ENCODE assay signal across 19 cellular contexts in the genomic region with DNA sequence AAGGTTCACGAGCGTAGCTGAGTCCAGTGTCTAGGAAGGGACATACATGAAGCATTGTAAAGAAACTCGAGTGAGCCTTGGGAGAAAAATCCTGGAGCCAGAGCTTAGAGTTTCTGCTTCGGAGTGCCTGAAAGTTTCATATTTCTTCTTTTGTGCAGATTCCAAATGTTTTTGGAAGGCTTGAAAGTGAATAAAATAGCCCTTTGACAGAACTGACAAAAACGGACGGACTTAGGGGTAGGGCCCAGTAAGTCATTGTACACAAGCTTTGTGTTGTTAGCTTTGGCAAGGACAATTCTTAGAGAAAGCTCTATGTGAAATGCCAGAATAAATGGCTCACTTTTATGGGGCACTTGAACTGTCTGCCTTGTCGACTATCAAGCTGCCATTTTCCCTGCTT. TPM values are rescaled to one million over a fixed set of nuclear protein-coding genes. Genes with fewer than 3 reads are reported as not detected.
DNase-seq lines count a peak whose midpoint lies in the region; ATAC-seq and TF ChIP-seq lines count a peak whose summit lies in the region.
"Had no signal": no experiment of that assay in that cellular context is flagged by ENCODE, and none has a peak within 500 bp of the region (broad histone marks: within the 10 kb centered on the region; RNA-seq: fewer than 3 reads in every experiment).

No MANE protein-coding gene starts in this region.

- H3K36me3 ChIP-seq in HEK293 (ENCODE audit: control insufficient read depth in 2 of 2, insufficient read depth in 1 of 2, low read length in 2 of 2) (peaks cover 0 to 3% of the 10 kb centered on the region in 2 experiments; a peak in 1 of 3 replicates), left lung (peaks cover 0 to 9% of the 10 kb centered on the region in 2 donors), skeletal muscle satellite cell (ENCODE audit: insufficient read depth, low read length) (no peaks in the 10 kb centered on the region)
- H3K36me3 ChIP-seq: gastroesophageal sphincter, uterus had no signal

- H3K9ac ChIP-seq in skeletal muscle satellite cell (ENCODE audit: low read depth, low read length) = peak overlapping the region; percentile 55

- H3K27me3 ChIP-seq in left lung (no peaks in the 10 kb centered on the region), skeletal muscle satellite cell (ENCODE audit: control insufficient read depth, insufficient read depth, low read length) (no peaks in the 10 kb centered on the region)
- H3K27me3 ChIP-seq: BLaER1 treated with 17β-estradiol and CSF1 and Interleukin-3, amounts not matched to agents 10 nM and 100 nM; gastroesophageal sphincter; uterus had no signal

- CTCF ChIA-PET in HEK293 (lab: Yijun Ruan, JAX) = interaction anchor here (1.1 kb wide), 2 partner anchors 13 to 224 kb away, joined by 3 read pairs; no protein-coding TSS in a partner anchor

- intact Hi-C loops in left lung (cut with DNase I) = no loop called here

- TF ChIP-seq CTCF in HEK293 (tag by site-specific recombination; IDR thresholded peaks at IDR 0.05) = no peak
- TF ChIP-seq CTCF in left lung (IDR thresholded peaks at IDR 0.05) = no peak

- peak overlapping the region; percentile 72 for H3K4me2 ChIP-seq in skeletal muscle satellite cell (ENCODE audit: low read length)

- DNase-seq in astrocyte of the hippocampus (ENCODE audit: low read depth, low spot score) (peak; percentile 40), left lung (no peak), AG20443 (ENCODE audit: low spot score) (no peak), mesenteric fat pad (ENCODE audit: low spot score) (no peak), NCI-H1048 (lab: John Stamatoyannopoulos, UW) (no peak)
- no peak for DNase-seq in activated naive CD4-positive, alpha-beta T cell (lab: John Stamatoyannopoulos, UW)
- DNase-seq: activated CD4-positive, alpha-beta T cell treated with anti-CD3 and anti-CD28 coated beads, Interleukin-2, amount 10 ng/mL, durations not matched to agents 7 days and 5 days; activated T-cell treated with anti-CD3 and anti-CD28 coated beads, Interleukin-2, amount 50 U/mL, for 48 hours; amniotic stem cell; effector CD4-positive, alpha-beta T cell; NCI-H345; T-helper 1 cell had no signal

- POLR2A ChIA-PET in HEK293 (lab: Yijun Ruan, JAX) = interaction anchor here (0.6 kb wide), 2 partner anchors 28 to 48 kb away, joined by 3 read pairs; no protein-coding TSS in a partner anchor

- H3K27ac ChIP-seq in HEK293 (ENCODE audit: extremely low read depth, low read depth, low read length) = no peak overlapping the region
- peak overlapping the region; percentile 74 to 82 for H3K27ac ChIP-seq in left lung
- H3K27ac ChIP-seq: BLaER1 treated with 17β-estradiol and CSF1 and Interleukin-3, amounts not matched to agents 10 nM and 100 nM had no signal

- peaks cover 24% of the 10 kb centered on the region for H3K4me1 ChIP-seq in HEK293 (ENCODE audit: control insufficient read depth, insufficient read depth, low read length)
- H3K4me1 ChIP-seq in left lung = peaks cover 20 to 30% of the 10 kb centered on the region in 2 donors
- H3K4me1 ChIP-seq in skeletal muscle satellite cell (ENCODE audit: control insufficient read depth, insufficient read depth, low read length) = peaks cover 42% of the 10 kb centered on the region

- H3K4me3 ChIP-seq in HEK293 (ENCODE audit: low read depth, low read length) (no peak overlapping the region), left lung (no peak overlapping the region), skeletal muscle satellite cell (ENCODE audit: low read length) (no peak overlapping the region)
- H3K4me3 ChIP-seq: BLaER1 treated with 17β-estradiol and CSF1 and Interleukin-3, amounts not matched to agents 10 nM and 100 nM; gastroesophageal sphincter; GM12878; uterus had no signal

- H3K9me3 ChIP-seq in HEK293 (ENCODE audit: control insufficient read depth, insufficient read depth, low read depth, low read length) = no peaks in the 10 kb centered on the region
- H3K9me3 ChIP-seq in left lung = no peaks in the 10 kb centered on the region
- no peaks in the 10 kb centered on the region for H3K9me3 ChIP-seq in skeletal muscle satellite cell (replicated peaks; ENCODE audit: low read length)
- H3K9me3 ChIP-seq: gastroesophageal sphincter, uterus had no signal

- ATAC-seq in left lung = peak; percentile 8
- ATAC-seq: GM12878 had no signal

TF ChIP-seq in HEK293, 187 proteins besides CTCF, POLR2A, EP300 and RAD21:
- TF ChIP-seq, protein P1, sequence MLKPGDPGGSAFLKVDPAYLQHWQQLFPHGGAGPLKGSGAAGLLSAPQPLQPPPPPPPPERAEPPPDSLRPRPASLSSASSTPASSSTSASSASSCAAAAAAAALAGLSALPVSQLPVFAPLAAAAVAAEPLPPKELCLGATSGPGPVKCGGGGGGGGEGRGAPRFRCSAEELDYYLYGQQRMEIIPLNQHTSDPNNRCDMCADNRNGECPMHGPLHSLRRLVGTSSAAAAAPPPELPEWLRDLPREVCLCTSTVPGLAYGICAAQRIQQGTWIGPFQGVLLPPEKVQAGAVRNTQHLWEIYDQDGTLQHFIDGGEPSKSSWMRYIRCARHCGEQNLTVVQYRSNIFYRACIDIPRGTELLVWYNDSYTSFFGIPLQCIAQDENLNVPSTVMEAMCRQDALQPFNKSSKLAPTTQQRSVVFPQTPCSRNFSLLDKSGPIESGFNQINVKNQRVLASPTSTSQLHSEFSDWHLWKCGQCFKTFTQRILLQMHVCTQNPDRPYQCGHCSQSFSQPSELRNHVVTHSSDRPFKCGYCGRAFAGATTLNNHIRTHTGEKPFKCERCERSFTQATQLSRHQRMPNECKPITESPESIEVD (tag by site-specific recombination; IDR thresholded peaks at IDR 0.05) = no peak
- TF ChIP-seq ZNF560 (tag by site-specific recombination; IDR thresholded peaks at IDR 0.05; ENCODE audit: borderline replicate concordance) (no peak), ZNF670 (tag by site-specific recombination; IDR thresholded peaks at IDR 0.05; ENCODE audit: low read depth) (no peak), FEZF1 (tag by site-specific recombination; IDR thresholded peaks at IDR 0.05) (peak; percentile 57; the same call in 1 of the 2 replicates), KLF10 (tag by site-specific recombination; IDR thresholded peaks at IDR 0.05) (no peak)
- TF ChIP-seq, protein P2, sequence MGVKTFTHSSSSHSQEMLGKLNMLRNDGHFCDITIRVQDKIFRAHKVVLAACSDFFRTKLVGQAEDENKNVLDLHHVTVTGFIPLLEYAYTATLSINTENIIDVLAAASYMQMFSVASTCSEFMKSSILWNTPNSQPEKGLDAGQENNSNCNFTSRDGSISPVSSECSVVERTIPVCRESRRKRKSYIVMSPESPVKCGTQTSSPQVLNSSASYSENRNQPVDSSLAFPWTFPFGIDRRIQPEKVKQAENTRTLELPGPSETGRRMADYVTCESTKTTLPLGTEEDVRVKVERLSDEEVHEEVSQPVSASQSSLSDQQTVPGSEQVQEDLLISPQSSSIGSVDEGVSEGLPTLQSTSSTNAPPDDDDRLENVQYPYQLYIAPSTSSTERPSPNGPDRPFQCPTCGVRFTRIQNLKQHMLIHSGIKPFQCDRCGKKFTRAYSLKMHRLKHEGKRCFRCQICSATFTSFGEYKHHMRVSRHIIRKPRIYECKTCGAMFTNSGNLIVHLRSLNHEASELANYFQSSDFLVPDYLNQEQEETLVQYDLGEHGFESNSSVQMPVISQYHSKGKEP (tag by site-specific recombination; IDR thresholded peaks at IDR 0.05) = no peak

RNA-seq across cellular contexts. Expression of a gene that starts 2.7 kb away (rescaled TPM):
- total RNA-seq in left lung = not detected
- total RNA-seq in skeletal muscle satellite cell (2012; rRNA removed) = not detected in 2 replicates
- not detected for total RNA-seq in mesenteric fat pad
- total RNA-seq: activated CD4-positive, alpha-beta T cell treated with anti-CD3 and anti-CD28 coated beads, Interleukin-2, amount 10 ng/mL, durations not matched to agents 7 days and 5 days; gastroesophageal sphincter; GM12878; neural crest cell; uterus had no signal

RNA-seq across cellular contexts. Expression of a gene that starts 31.4 kb away (rescaled TPM):
- total RNA-seq in left lung = 100 to 1,000 TPM in 1 of 2 donors, 10 to 100 TPM in 1; 78.9 to 124 TPM
- total RNA-seq in skeletal muscle satellite cell (2012; rRNA removed) = 8.5 and 9.1 TPM in 2 replicates
- 42.5 TPM for total RNA-seq in mesenteric fat pad
